Comparison of ENCODE assay signal across 20 cellular contexts in genomic region chr6:45439459-45439858, GRCh38.
DNase-seq lines count a peak whose midpoint lies in the region; ATAC-seq and TF ChIP-seq lines count a peak whose summit lies in the region.
"Had no signal": no experiment of that assay in that cellular context is flagged by ENCODE, and none has a peak within 500 bp of the region (broad histone marks: within the 10 kb centered on the region; RNA-seq: fewer than 3 reads in every experiment).

No MANE protein-coding gene starts in this region.

- peaks cover 0 to 48% of the 10 kb centered on the region in 2 experiments; a peak in 3 of 4 replicates for H3K4me1 ChIP-seq in SK-N-SH (ENCODE audit: control insufficient read depth in 1 of 2, insufficient read depth in 2 of 2, low read depth in 1 of 2, low read length in 1 of 2)
- H3K4me1 ChIP-seq in CD8-positive, alpha-beta T cell (ENCODE audit: insufficient read depth, low read length): peaks cover 26% of the 10 kb centered on the region

- no peak for TF ChIP-seq CTCF in SK-N-SH (IDR thresholded peaks at IDR 0.05)
- TF ChIP-seq CTCF in CD8-positive, alpha-beta T cell (IDR thresholded peaks at IDR 0.05): no peak

- 54% methylated on average over 6 of the region's 6 CpGs for WGBS in SK-N-SH (ENCODE audit: low lambda C conversion rate)

- H3K27ac ChIP-seq in SK-N-SH (ENCODE audit: low read depth in 2 of 2, low read length in 1 of 2): peak overlapping the region in 1 of 2 experiments; percentile 76; a peak in 2 of 4 replicates
- no peak overlapping the region for H3K27ac ChIP-seq in CD8-positive, alpha-beta T cell (ENCODE audit: low read depth, low read length)
- H3K27ac ChIP-seq: 22Rv1 had no signal

- POLR2A ChIA-PET in SK-N-SH (lab: Yijun Ruan, JAX): no interaction called here
- POLR2A ChIA-PET in CD8-positive, alpha-beta T cell (lab: Charles Lee): interaction anchor here (1.6 kb wide), 1 partner anchor 16 kb away, joined by 4 read pairs; no protein-coding TSS in a partner anchor

- CTCF ChIA-PET in SK-N-SH (lab: Yijun Ruan, JAX): interaction anchor here (1.1 kb wide), 1 partner anchor 15 kb away, joined by 3 read pairs; no protein-coding TSS in a partner anchor
- CTCF ChIA-PET in CD8-positive, alpha-beta T cell (lab: Charles Lee): no interaction called here

- TF ChIP-seq RAD21 in SK-N-SH (IDR thresholded peaks at IDR 0.05; ENCODE audit: low read length): no peak

- peak overlapping the region; percentile 15; the same call in 1 of the 2 replicates for H3K4me2 ChIP-seq in SK-N-SH

- no peaks in the 10 kb centered on the region for H4K20me1 ChIP-seq in SK-N-SH (ENCODE audit: insufficient read depth)

- no peak for DNase-seq in SK-N-SH
- no peak for DNase-seq in CD8-positive, alpha-beta T cell
- DNase-seq in T-helper 2 cell treated with Interferon-gamma antibody and Interleukin-4, amounts not matched to agents 5 μg/mL and 100 μg/mL, for 36 hours (ENCODE audit: low spot score): no peak
- no peak for DNase-seq in natural killer cell treated with Interleukin-12 subunit alpha and Interleukin-12 subunit beta and Interleukin-15 and Interleukin-18, amount 100 ng/mL, for 72 hours (ENCODE audit: low spot score)
- DNase-seq in NCI-H2227 (lab: John Stamatoyannopoulos, UW; ENCODE audit: unreplicated experiment): no peak
- DNase-seq in central memory CD4-positive, alpha-beta T cell: no peak
- DNase-seq in HuH-7 (ENCODE audit: low spot score): no peak
- DNase-seq: cortex of kidney; left ventricle myocardium superior; mucosa of descending colon; NCI-H146; NCI-H2171 treated with DMSO at 0.1 percent for 48 hours; SHP77; spleen; stimulated activated CD4-positive, alpha-beta T cell treated with anti-CD3 and anti-CD28 coated beads, Interleukin-4, amount 100 ng/mL, for 24 hours had no signal

- H3K9me2 ChIP-seq in SK-N-SH: no peaks in the 10 kb centered on the region

- no peak for TF ChIP-seq EP300 in SK-N-SH (IDR thresholded peaks at IDR 0.05; ENCODE audit: borderline replicate concordance in 1 of 2, low read depth in 1 of 2, low read length in 1 of 2)

- H3K36me3 Mint-ChIP-seq in CD8-positive, alpha-beta T cell: peaks cover 60% of the 10 kb centered on the region
- H3K36me3 Mint-ChIP-seq in T-helper 2 cell treated with Interferon-gamma antibody and Interleukin-4, amounts not matched to agents 5 μg/mL and 100 μg/mL, for 36 hours (ENCODE audit: low read depth): peaks cover 84% of the 10 kb centered on the region
- H3K36me3 Mint-ChIP-seq in natural killer cell treated with Interleukin-12 subunit alpha and Interleukin-12 subunit beta and Interleukin-15 and Interleukin-18, amount 100 ng/mL, for 72 hours: peaks cover 11% of the 10 kb centered on the region

- no peaks in the 10 kb centered on the region for H3K27me3 ChIP-seq in SK-N-SH (ENCODE audit: insufficient read depth)
- H3K27me3 ChIP-seq in CD8-positive, alpha-beta T cell (ENCODE audit: insufficient read depth, low read length): no peaks in the 10 kb centered on the region

- H3F3A ChIP-seq in SK-N-SH (replicated peaks; ENCODE audit: insufficient read depth): peaks cover 29% of the 10 kb centered on the region

- no peaks in the 10 kb centered on the region for H3K9me3 ChIP-seq in SK-N-SH
- H3K9me3 ChIP-seq in CD8-positive, alpha-beta T cell (ENCODE audit: low read length): no peaks in the 10 kb centered on the region
- H3K9me3 ChIP-seq: mucosa of descending colon, spleen had no signal

- peaks cover 60% of the 10 kb centered on the region for H3K4me1 Mint-ChIP-seq in CD8-positive, alpha-beta T cell (ENCODE audit: low read depth)
- H3K4me1 Mint-ChIP-seq in T-helper 2 cell treated with Interferon-gamma antibody and Interleukin-4, amounts not matched to agents 5 μg/mL and 100 μg/mL, for 36 hours (ENCODE audit: low read depth): peaks cover 84% of the 10 kb centered on the region
- H3K4me1 Mint-ChIP-seq in natural killer cell treated with Interleukin-12 subunit alpha and Interleukin-12 subunit beta and Interleukin-15 and Interleukin-18, amount 100 ng/mL, for 72 hours (ENCODE audit: low read depth in 2 of 2): peaks cover 18 to 62% of the 10 kb centered on the region in 2 donors

- no peak for ATAC-seq in SK-N-SH treated with all-trans-retinoic acid at 6 μM for 48 hours
- no peak for ATAC-seq in CD8-positive, alpha-beta T cell
- no peak for ATAC-seq in natural killer cell treated with Interleukin-12 subunit alpha and Interleukin-12 subunit beta and Interleukin-15 and Interleukin-18, amount 100 ng/mL, for 72 hours
- ATAC-seq: left ventricle myocardium superior, mucosa of descending colon had no signal

- H3K79me2 ChIP-seq in SK-N-SH (ENCODE audit: insufficient read depth): no peaks in the 10 kb centered on the region

- peak overlapping the region; percentile 20 for H3K27ac Mint-ChIP-seq in CD8-positive, alpha-beta T cell
- H3K27ac Mint-ChIP-seq in T-helper 2 cell treated with Interferon-gamma antibody and Interleukin-4, amounts not matched to agents 5 μg/mL and 100 μg/mL, for 36 hours: peak overlapping the region; percentile 84
- peak overlapping the region in 1 of 2 donors; percentile 61 for H3K27ac Mint-ChIP-seq in natural killer cell treated with Interleukin-12 subunit alpha and Interleukin-12 subunit beta and Interleukin-15 and Interleukin-18, amount 100 ng/mL, for 72 hours
- H3K27ac Mint-ChIP-seq: B cell, type B pancreatic cell had no signal

- intact Hi-C loops in CD8-positive, alpha-beta T cell (cut with DNase I, micrococcal nuclease): no loop called here

- no peaks in the 10 kb centered on the region for H3K9me3 Mint-ChIP-seq in CD8-positive, alpha-beta T cell
- H3K9me3 Mint-ChIP-seq in T-helper 2 cell treated with Interferon-gamma antibody and Interleukin-4, amounts not matched to agents 5 μg/mL and 100 μg/mL, for 36 hours: no peaks in the 10 kb centered on the region
- H3K9me3 Mint-ChIP-seq in natural killer cell treated with Interleukin-12 subunit alpha and Interleukin-12 subunit beta and Interleukin-15 and Interleukin-18, amount 100 ng/mL, for 72 hours: no peaks in the 10 kb centered on the region
- H3K9me3 Mint-ChIP-seq: IgD-negative memory B cell, type B pancreatic cell had no signal

- H3K9ac ChIP-seq in SK-N-SH: no peak overlapping the region

- H2AFZ ChIP-seq in SK-N-SH (ENCODE audit: low read depth): no peak overlapping the region

- H3K4me3 Mint-ChIP-seq in CD8-positive, alpha-beta T cell: no peak overlapping the region
- peak overlapping the region; percentile 67 for H3K4me3 Mint-ChIP-seq in T-helper 2 cell treated with Interferon-gamma antibody and Interleukin-4, amounts not matched to agents 5 μg/mL and 100 μg/mL, for 36 hours
- H3K4me3 Mint-ChIP-seq in natural killer cell treated with Interleukin-12 subunit alpha and Interleukin-12 subunit beta and Interleukin-15 and Interleukin-18, amount 100 ng/mL, for 72 hours: peak overlapping the region; percentile 23
- H3K4me3 Mint-ChIP-seq: B cell, IgD-negative memory B cell, type B pancreatic cell had no signal

- H3K27me3 Mint-ChIP-seq in CD8-positive, alpha-beta T cell (ENCODE audit: low read depth): no peaks in the 10 kb centered on the region
- no peaks in the 10 kb centered on the region for H3K27me3 Mint-ChIP-seq in T-helper 2 cell treated with Interferon-gamma antibody and Interleukin-4, amounts not matched to agents 5 μg/mL and 100 μg/mL, for 36 hours (ENCODE audit: low read depth)
- no peaks in the 10 kb centered on the region for H3K27me3 Mint-ChIP-seq in natural killer cell treated with Interleukin-12 subunit alpha and Interleukin-12 subunit beta and Interleukin-15 and Interleukin-18, amount 100 ng/mL, for 72 hours
- H3K27me3 Mint-ChIP-seq: B cell, type B pancreatic cell had no signal

- peaks cover 3 to 6% of the 10 kb centered on the region in 2 experiments for H3K36me3 ChIP-seq in SK-N-SH (replicated peaks in 1 of 2; ENCODE audit: control insufficient read depth in 1 of 2, insufficient read depth in 2 of 2, low read length in 1 of 2)
- H3K36me3 ChIP-seq in CD8-positive, alpha-beta T cell (ENCODE audit: insufficient read depth, low read length): peaks cover 10% of the 10 kb centered on the region
- H3K36me3 ChIP-seq: spleen had no signal

- H3K4me3 ChIP-seq in SK-N-SH (ENCODE audit: low read depth in 2 of 2, low read length in 1 of 2): no peak overlapping the region
- no peak overlapping the region for H3K4me3 ChIP-seq in CD8-positive, alpha-beta T cell (ENCODE audit: low read depth, low read length)
- H3K4me3 ChIP-seq: mucosa of descending colon, spleen had no signal

TF ChIP-seq in SK-N-SH, 30 proteins besides CTCF, POLR2A, EP300 and RAD21 (continues in another document):
- no peak for TF ChIP-seq RFX5 (IDR thresholded peaks at IDR 0.05; ENCODE audit: low read length)

TF ChIP-seq in SK-N-SH treated with all-trans-retinoic acid at 6 μM for 48 hours, 23 proteins besides CTCF, POLR2A, EP300 and RAD21:
- TF ChIP-seq CREB5 (CRISPR knock-in tag; IDR thresholded peaks at IDR 0.05; ENCODE audit: low read depth): no peak
- no peak for TF ChIP-seq OSR1 (CRISPR knock-in tag; IDR thresholded peaks at IDR 0.05)
- no peak for TF ChIP-seq ZC3H10 (CRISPR knock-in tag; IDR thresholded peaks at IDR 0.05)
TF ChIP-seq in SK-N-SH treated with all-trans-retinoic acid at 6 μM for 48 hours: peak in this region for 0.
